ENCODE assay signal across 8 cellular contexts in genomic region chr6:117602151-117602898, GRCh38. TPM values are rescaled to one million over a fixed set of nuclear protein-coding genes. Genes with fewer than 3 reads are reported as not detected.
DNase-seq lines count a peak whose midpoint lies in the region; ATAC-seq and TF ChIP-seq lines count a peak whose summit lies in the region.

GOPC (minus strand) TSS chr6:117602511; CDS start chr6:117602288, 223 bp downstream.

- ATAC-seq in GM21529 (IDR thresholded peaks at IDR 0.05; ENCODE audit: unreplicated experiment): peak; percentile 91

- peak within 1 kb of the TSS; percentile 93 to 100 (median 99) for H3K4me3 Mint-ChIP-seq in IgD-negative memory B cell

- TF ChIP-seq CTCF in epithelial cell of proximal tubule (conservative IDR thresholded peaks at IDR 0.05; ENCODE audit: low read depth, low read length): peak; percentile 20

- peak; percentile 96 for DNase-seq in DMS153 (lab: John Stamatoyannopoulos, UW)
- peak; percentile 89 for DNase-seq in OCI-M2 (lab: John Stamatoyannopoulos, UW; ENCODE audit: unreplicated experiment)
- DNase-seq in activated T-cell treated with anti-CD3 and anti-CD28 coated beads for 48 hours (ENCODE audit: low read depth): peak; percentile 91
- peak; percentile 84 for DNase-seq in epithelial cell of proximal tubule (ENCODE audit: low read depth)
- peak; percentile 97 for DNase-seq in mucosa of gallbladder (ENCODE audit: low spot score)
- peak; percentile 82 to 90 for DNase-seq in stimulated activated CD8-positive, alpha-beta memory T cell treated with anti-CD3 and anti-CD28 coated beads, Interleukin-4, amount 100 ng/mL, for 4 hours (ENCODE audit: low read depth in 2 of 2, low spot score in 1 of 2)

- H3K9me3 Mint-ChIP-seq in IgD-negative memory B cell: no peaks in the 10 kb centered on the region

- peak within 1 kb of the TSS; percentile 87 for H3K4me3 ChIP-seq in epithelial cell of proximal tubule (ENCODE audit: low read depth, low read length)

- H3K4me1 Mint-ChIP-seq in IgD-negative memory B cell: peaks cover 19 to 33% (median 19%) of the 10 kb centered on the region in 3 donors

- no peaks in the 10 kb centered on the region for H3K36me3 Mint-ChIP-seq in IgD-negative memory B cell

- peaks cover 2% of the 10 kb centered on the region for H3K27me3 Mint-ChIP-seq in IgD-negative memory B cell

- H3K27ac Mint-ChIP-seq in IgD-negative memory B cell: peak within 1 kb of the TSS; percentile 76 to 97 (median 97)

RNA-seq across cellular contexts. Expression of gene GOPC, which starts in this region (rescaled TPM):
- polyA plus RNA-seq in IgD-negative memory B cell: 12.3 TPM
- total RNA-seq in epithelial cell of proximal tubule (13.2 and 16.3 TPM in 2 replicates), mucosa of gallbladder (20.9 TPM)

Comparison
In these comparisons a context has a peak if more than half of its experiments do, and no peak if none do; other contexts are left out.
1. Peak in every context shown above with its lines: DNase-seq, ATAC-seq and H3K4me3 ChIP-seq.